ENCODE assay signal across 1 cellular context in the genomic region with DNA sequence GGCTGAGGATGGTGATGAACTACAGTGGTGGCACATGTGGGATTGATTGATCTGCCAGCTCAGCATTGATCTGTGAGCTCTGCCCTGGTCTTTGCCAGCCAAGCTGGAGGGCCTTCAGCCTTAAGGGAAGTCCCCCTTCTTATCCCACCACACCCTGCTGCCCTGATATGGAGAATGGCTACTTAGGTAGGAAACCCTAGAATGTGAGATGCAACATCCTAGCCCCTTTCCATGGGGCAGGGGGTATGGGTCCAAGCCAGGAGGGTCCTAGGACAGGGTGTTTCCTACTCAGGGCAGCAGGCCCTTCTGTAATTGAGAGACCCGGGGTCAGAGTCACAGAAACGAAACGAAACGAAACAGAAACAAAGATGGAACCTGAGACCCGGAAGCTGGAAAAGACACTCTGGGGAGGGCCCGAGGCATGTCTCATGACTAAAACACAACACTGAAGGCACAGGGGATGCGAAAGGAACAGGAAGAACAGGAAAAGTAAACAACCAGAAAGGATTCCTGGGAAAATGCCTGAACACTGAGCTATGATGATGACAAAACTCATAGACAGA.
TF ChIP-seq lines count a peak whose summit lies in the region.

No MANE protein-coding gene starts in this region.

TF ChIP-seq in HepG2, 621 proteins besides CTCF, POLR2A, EP300 and RAD21 (continued from another document):
- TF ChIP-seq ZMYM4 (CRISPR knock-in tag; IDR thresholded peaks at IDR 0.05) (peak; percentile 52), MXI1 (IDR thresholded peaks at IDR 0.05; ENCODE audit: borderline replicate concordance, low read depth, low read length) (peak; percentile 49; the same call in 1 of the 3 replicates), ZFY (CRISPR knock-in tag; IDR thresholded peaks at IDR 0.05) (peak; percentile 53), NFYC (CRISPR knock-in tag; IDR thresholded peaks at IDR 0.05) (no peak), FOSL2 (CRISPR knock-in tag; IDR thresholded peaks at IDR 0.05) (0 out of 2 replicates have a peak, but pooled peaks have one; percentile 34), DNMT3B (CRISPR knock-in tag; conservative IDR thresholded peaks at IDR 0.05) (0 out of 2 replicates have a peak, but pooled peaks have one; percentile 59), ASH2L (IDR thresholded peaks at IDR 0.05; ENCODE audit: insufficient read length, low read depth, low read length) (peak; percentile 29), HNF4A (CRISPR knock-in tag; IDR thresholded peaks at IDR 0.05) (peak; percentile 32; the same call in 1 of the 2 replicates), HNRNPK (IDR thresholded peaks at IDR 0.05; ENCODE audit: low read depth, low read length, poor library complexity, severe bottlenecking) (no peak), ZNF501 (CRISPR knock-in tag; IDR thresholded peaks at IDR 0.05) (0 out of 2 replicates have a peak, but pooled peaks have one; percentile 14), SAP130 (CRISPR knock-in tag; IDR thresholded peaks at IDR 0.05; ENCODE audit: low read depth) (peak; percentile 80), THAP11 (CRISPR knock-in tag; IDR thresholded peaks at IDR 0.05) (peak; percentile 69), SNAPC2 (CRISPR knock-in tag; IDR thresholded peaks at IDR 0.05) (0 out of 2 replicates have a peak, but pooled peaks have one; percentile 19), HMG20A (CRISPR knock-in tag; IDR thresholded peaks at IDR 0.05; ENCODE audit: borderline replicate concordance) (0 out of 2 replicates have a peak, but pooled peaks have one; percentile 13), SSRP1 (CRISPR knock-in tag; IDR thresholded peaks at IDR 0.05) (peak; percentile 69; the same call in 1 of the 2 replicates), ZNF44 (CRISPR knock-in tag; IDR thresholded peaks at IDR 0.05) (0 out of 2 replicates have a peak, but pooled peaks have one; percentile 66), ZNF850 (CRISPR knock-in tag; conservative IDR thresholded peaks at IDR 0.05) (no peak), ZSCAN31 (CRISPR knock-in tag; IDR thresholded peaks at IDR 0.05; ENCODE audit: low read depth) (0 out of 2 replicates have a peak, but pooled peaks have one; percentile 39), NAIF1 (CRISPR knock-in tag; IDR thresholded peaks at IDR 0.05; ENCODE audit: borderline replicate concordance) (no peak), NR2F1 (CRISPR knock-in tag; IDR thresholded peaks at IDR 0.05) (0 out of 4 replicates have a peak, but pooled peaks of 1 of the 2 experiments have one; percentile 31), GLI4 (CRISPR knock-in tag; IDR thresholded peaks at IDR 0.05; ENCODE audit: borderline replicate concordance) (0 out of 2 replicates have a peak, but pooled peaks have one; percentile 55), ZNF672 (CRISPR knock-in tag; IDR thresholded peaks at IDR 0.05) (no peak), HDAC6 (IDR thresholded peaks at IDR 0.05; ENCODE audit: low read depth, low read length) (no peak)
- TF ChIP-seq, protein P1, sequence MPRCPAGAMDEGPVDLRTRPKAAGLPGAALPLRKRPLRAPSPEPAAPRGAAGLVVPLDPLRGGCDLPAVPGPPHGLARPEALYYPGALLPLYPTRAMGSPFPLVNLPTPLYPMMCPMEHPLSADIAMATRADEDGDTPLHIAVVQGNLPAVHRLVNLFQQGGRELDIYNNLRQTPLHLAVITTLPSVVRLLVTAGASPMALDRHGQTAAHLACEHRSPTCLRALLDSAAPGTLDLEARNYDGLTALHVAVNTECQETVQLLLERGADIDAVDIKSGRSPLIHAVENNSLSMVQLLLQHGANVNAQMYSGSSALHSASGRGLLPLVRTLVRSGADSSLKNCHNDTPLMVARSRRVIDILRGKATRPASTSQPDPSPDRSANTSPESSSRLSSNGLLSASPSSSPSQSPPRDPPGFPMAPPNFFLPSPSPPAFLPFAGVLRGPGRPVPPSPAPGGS (CRISPR knock-in tag; IDR thresholded peaks at IDR 0.05): peak; percentile 62; the same call in 1 of the 2 replicates
- TF ChIP-seq, protein P2, sequence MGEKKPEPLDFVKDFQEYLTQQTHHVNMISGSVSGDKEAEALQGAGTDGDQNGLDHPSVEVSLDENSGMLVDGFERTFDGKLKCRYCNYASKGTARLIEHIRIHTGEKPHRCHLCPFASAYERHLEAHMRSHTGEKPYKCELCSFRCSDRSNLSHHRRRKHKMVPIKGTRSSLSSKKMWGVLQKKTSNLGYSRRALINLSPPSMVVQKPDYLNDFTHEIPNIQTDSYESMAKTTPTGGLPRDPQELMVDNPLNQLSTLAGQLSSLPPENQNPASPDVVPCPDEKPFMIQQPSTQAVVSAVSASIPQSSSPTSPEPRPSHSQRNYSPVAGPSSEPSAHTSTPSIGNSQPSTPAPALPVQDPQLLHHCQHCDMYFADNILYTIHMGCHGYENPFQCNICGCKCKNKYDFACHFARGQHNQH (CRISPR knock-in tag; IDR thresholded peaks at IDR 0.05): no peak
- TF ChIP-seq, protein P3, sequence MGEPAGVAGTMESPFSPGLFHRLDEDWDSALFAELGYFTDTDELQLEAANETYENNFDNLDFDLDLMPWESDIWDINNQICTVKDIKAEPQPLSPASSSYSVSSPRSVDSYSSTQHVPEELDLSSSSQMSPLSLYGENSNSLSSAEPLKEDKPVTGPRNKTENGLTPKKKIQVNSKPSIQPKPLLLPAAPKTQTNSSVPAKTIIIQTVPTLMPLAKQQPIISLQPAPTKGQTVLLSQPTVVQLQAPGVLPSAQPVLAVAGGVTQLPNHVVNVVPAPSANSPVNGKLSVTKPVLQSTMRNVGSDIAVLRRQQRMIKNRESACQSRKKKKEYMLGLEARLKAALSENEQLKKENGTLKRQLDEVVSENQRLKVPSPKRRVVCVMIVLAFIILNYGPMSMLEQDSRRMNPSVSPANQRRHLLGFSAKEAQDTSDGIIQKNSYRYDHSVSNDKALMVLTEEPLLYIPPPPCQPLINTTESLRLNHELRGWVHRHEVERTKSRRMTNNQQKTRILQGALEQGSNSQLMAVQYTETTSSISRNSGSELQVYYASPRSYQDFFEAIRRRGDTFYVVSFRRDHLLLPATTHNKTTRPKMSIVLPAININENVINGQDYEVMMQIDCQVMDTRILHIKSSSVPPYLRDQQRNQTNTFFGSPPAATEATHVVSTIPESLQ (CRISPR knock-in tag; conservative IDR thresholded peaks at IDR 0.05): no peak
- TF ChIP-seq, protein P4, sequence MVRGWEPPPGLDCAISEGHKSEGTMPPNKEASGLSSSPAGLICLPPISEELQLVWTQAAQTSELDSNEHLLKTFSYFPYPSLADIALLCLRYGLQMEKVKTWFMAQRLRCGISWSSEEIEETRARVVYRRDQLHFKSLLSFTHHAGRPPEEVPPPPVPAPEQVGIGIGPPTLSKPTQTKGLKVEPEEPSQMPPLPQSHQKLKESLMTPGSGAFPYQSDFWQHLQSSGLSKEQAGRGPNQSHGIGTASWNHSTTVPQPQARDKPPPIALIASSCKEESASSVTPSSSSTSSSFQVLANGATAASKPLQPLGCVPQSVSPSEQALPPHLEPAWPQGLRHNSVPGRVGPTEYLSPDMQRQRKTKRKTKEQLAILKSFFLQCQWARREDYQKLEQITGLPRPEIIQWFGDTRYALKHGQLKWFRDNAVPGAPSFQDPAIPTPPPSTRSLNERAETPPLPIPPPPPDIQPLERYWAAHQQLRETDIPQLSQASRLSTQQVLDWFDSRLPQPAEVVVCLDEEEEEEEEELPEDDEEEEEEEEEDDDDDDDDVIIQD (CRISPR knock-in tag; IDR thresholded peaks at IDR 0.05; ENCODE audit: low read depth): peak; percentile 75; the same call in 1 of the 2 replicates
- TF ChIP-seq, protein P5, sequence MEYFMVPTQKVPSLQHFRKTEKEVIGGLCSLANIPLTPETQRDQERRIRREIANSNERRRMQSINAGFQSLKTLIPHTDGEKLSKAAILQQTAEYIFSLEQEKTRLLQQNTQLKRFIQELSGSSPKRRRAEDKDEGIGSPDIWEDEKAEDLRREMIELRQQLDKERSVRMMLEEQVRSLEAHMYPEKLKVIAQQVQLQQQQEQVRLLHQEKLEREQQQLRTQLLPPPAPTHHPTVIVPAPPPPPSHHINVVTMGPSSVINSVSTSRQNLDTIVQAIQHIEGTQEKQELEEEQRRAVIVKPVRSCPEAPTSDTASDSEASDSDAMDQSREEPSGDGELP (IDR thresholded peaks at IDR 0.05; ENCODE audit: borderline replicate concordance, low read depth): no peak
